Comparison of ENCODE assay signal across 1 cellular context in genomic region chr3:98764692-98765002, GRCh38.
TF ChIP-seq lines count a peak whose summit lies in the region.

No MANE protein-coding gene starts in this region.

TF ChIP-seq in GM23338, 12 proteins besides CTCF, POLR2A, EP300 and RAD21 (continued from another document):
- no peak for TF ChIP-seq ZNF462 (CRISPR knock-in tag; IDR thresholded peaks at IDR 0.05)
- no peak for TF ChIP-seq POLR2AphosphoS5 (IDR thresholded peaks at IDR 0.05; ENCODE audit: low read depth)
- no peak for TF ChIP-seq ZNF114 (CRISPR knock-in tag; IDR thresholded peaks at IDR 0.05)
- TF ChIP-seq ETS1 (IDR thresholded peaks at IDR 0.05) = no peak
- TF ChIP-seq EZH2phosphoT487 (IDR thresholded peaks at IDR 0.05; ENCODE audit: unreplicated experiment) = no peak
TF ChIP-seq in GM23338: peak in this region for 0.
